8 cellular contexts compared by ENCODE assay signal in the genomic region with DNA sequence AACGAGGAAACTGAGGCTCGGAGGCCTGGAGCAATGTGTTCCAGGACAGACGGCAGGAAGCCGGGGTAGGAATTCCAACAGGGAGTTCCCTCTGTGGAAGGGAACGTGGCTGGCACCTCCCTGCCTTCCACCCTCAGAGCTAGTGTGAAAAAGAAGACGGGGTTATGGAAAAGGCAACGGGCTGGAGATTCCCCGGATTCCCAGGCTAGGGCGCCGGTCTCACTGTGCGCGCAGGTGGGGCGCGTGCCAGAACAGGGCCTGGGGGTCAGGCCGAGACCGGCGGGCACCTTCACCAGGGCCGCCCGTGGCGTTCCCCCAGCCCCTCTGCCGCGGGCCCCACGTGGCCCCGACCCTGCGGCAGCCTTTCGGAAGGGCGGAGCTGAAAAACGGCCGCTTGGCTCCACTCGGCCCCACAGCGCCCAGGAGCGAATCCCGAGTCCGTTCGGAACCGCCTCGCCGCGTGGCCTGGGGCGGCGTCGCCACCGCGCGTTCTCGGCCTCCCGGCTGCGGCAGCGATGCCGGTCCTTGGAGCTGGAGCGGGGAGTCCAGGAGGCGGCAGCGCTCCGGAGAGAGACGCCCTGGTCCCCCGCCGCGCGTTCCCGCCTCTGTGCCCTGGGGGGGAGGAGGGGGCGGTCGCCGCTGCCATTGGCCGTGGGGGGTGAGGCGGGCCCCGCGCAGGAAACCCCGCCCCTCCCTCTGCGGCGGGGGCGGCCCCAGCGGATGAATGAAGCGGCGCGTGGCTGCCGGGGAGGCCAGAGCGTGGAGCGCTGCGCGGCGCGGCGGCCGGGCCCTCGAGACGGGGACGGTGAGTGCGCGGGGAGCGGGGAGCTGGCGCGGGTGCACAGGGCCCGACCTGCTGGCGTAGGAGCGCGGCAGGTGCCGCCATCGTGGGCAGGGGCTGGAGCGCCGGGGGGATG. TPM values are rescaled to one million over a fixed set of nuclear protein-coding genes. Genes with fewer than 3 reads are reported as not detected.
DNase-seq lines count a peak whose midpoint lies in the region; ATAC-seq and TF ChIP-seq lines count a peak whose summit lies in the region.

A gene with protein sequence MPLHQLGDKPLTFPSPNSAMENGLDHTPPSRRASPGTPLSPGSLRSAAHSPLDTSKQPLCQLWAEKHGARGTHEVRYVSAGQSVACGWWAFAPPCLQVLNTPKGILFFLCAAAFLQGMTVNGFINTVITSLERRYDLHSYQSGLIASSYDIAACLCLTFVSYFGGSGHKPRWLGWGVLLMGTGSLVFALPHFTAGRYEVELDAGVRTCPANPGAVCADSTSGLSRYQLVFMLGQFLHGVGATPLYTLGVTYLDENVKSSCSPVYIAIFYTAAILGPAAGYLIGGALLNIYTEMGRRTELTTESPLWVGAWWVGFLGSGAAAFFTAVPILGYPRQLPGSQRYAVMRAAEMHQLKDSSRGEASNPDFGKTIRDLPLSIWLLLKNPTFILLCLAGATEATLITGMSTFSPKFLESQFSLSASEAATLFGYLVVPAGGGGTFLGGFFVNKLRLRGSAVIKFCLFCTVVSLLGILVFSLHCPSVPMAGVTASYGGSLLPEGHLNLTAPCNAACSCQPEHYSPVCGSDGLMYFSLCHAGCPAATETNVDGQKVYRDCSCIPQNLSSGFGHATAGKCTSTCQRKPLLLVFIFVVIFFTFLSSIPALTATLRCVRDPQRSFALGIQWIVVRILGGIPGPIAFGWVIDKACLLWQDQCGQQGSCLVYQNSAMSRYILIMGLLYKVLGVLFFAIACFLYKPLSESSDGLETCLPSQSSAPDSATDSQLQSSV (plus strand): TSS at position 755 of the 917 bp plus-strand sequence. CDS start 13,952 bp downstream, outside the sequence.

- peaks cover 88% of the 10 kb centered on the region for H3K27me3 ChIP-seq in neural progenitor cell

- peaks cover 3% of the 10 kb centered on the region for H3K4me1 Mint-ChIP-seq in activated T-helper 17 cell treated with anti-CD3 and anti-CD28 coated beads, Interleukin-2, amount 50 U/mL, for 72 hours
- H3K4me1 Mint-ChIP-seq in neural progenitor cell: peaks cover 10% of the 10 kb centered on the region

- peaks cover 10% of the 10 kb centered on the region for H3F3A ChIP-seq in neural progenitor cell (ENCODE audit: low read depth)

- TF ChIP-seq EP300 in Ishikawa (IDR thresholded peaks at IDR 0.05; ENCODE audit: borderline replicate concordance): no peak

- peak within 1 kb of the TSS; percentile 98 for H3K4me2 ChIP-seq in neural progenitor cell

- H2AFZ ChIP-seq in neural progenitor cell (replicated peaks): peak within 1 kb of the TSS; percentile 83

- no peak within 1 kb of the TSS for H3K27ac ChIP-seq in neural progenitor cell
- H3K27ac ChIP-seq in temporal lobe (ENCODE audit: low read depth, low read length): peak within 1 kb of the TSS; percentile 2

- H3K4me1 ChIP-seq in neural progenitor cell: peaks cover 8% of the 10 kb centered on the region

- no peak within 1 kb of the TSS for H3K9ac ChIP-seq in neural progenitor cell

- H3K36me3 ChIP-seq in neural progenitor cell: no peaks in the 10 kb centered on the region

- H3K9me3 Mint-ChIP-seq in activated T-helper 17 cell treated with anti-CD3 and anti-CD28 coated beads, Interleukin-2, amount 50 U/mL, for 72 hours: no peaks in the 10 kb centered on the region
- no peaks in the 10 kb centered on the region for H3K9me3 Mint-ChIP-seq in neural progenitor cell

- no peak for TF ChIP-seq RAD21 in Ishikawa (IDR thresholded peaks at IDR 0.05; ENCODE audit: low read depth)

- H3K27ac Mint-ChIP-seq in activated T-helper 17 cell treated with anti-CD3 and anti-CD28 coated beads, Interleukin-2, amount 50 U/mL, for 72 hours: no peak within 1 kb of the TSS
- no peak within 1 kb of the TSS for H3K27ac Mint-ChIP-seq in neural progenitor cell

- peaks cover 29% of the 10 kb centered on the region for H4K20me1 ChIP-seq in neural progenitor cell (ENCODE audit: low read depth)

- no peaks in the 10 kb centered on the region for H3K36me3 Mint-ChIP-seq in activated T-helper 17 cell treated with anti-CD3 and anti-CD28 coated beads, Interleukin-2, amount 50 U/mL, for 72 hours (ENCODE audit: low read depth)
- H3K36me3 Mint-ChIP-seq in neural progenitor cell: no peaks in the 10 kb centered on the region

- H3K4me3 Mint-ChIP-seq in activated T-helper 17 cell treated with anti-CD3 and anti-CD28 coated beads, Interleukin-2, amount 50 U/mL, for 72 hours: peak within 1 kb of the TSS; percentile 71
- H3K4me3 Mint-ChIP-seq in neural progenitor cell: peak within 1 kb of the TSS; percentile 81

- no peaks in the 10 kb centered on the region for H3K27me3 Mint-ChIP-seq in activated T-helper 17 cell treated with anti-CD3 and anti-CD28 coated beads, Interleukin-2, amount 50 U/mL, for 72 hours
- peaks cover 37% of the 10 kb centered on the region for H3K27me3 Mint-ChIP-seq in neural progenitor cell (ENCODE audit: insufficient read depth, low read depth)

- no peaks in the 10 kb centered on the region for H3K79me2 ChIP-seq in neural progenitor cell (ENCODE audit: low read depth)

- DNase-seq in COLO668 (lab: John Stamatoyannopoulos, UW; ENCODE audit: unreplicated experiment) (peak; percentile 94), RKO (ENCODE audit: low spot score) (peak; percentile 87), fibroblast of villous mesenchyme (ENCODE audit: low read depth) (peak; percentile 54), neural progenitor cell (ENCODE audit: low spot score) (peak; percentile 76)

- no peak for TF ChIP-seq CTCF in fibroblast of villous mesenchyme (IDR thresholded peaks at IDR 0.05; ENCODE audit: insufficient read depth, low read depth, low read length)
- TF ChIP-seq CTCF in neural progenitor cell (IDR thresholded peaks at IDR 0.05): no peak

- H3K4me3 ChIP-seq in fibroblast of villous mesenchyme (ENCODE audit: low read depth, low read length): peak within 1 kb of the TSS; percentile 55
- H3K4me3 ChIP-seq in neural progenitor cell: peak within 1 kb of the TSS; percentile 64

- no peaks in the 10 kb centered on the region for H3K9me3 ChIP-seq in neural progenitor cell (ENCODE audit: low read depth)

- peak; percentile 51 for ATAC-seq in GM21423 (IDR thresholded peaks at IDR 0.05; ENCODE audit: unreplicated experiment)
- peak; percentile 92 for ATAC-seq in activated T-helper 17 cell treated with anti-CD3 and anti-CD28 coated beads, Interleukin-2, amount 50 U/mL, for 72 hours (replicated peaks)

TF ChIP-seq in Ishikawa, 13 proteins besides CTCF, POLR2A, EP300 and RAD21:
- TF ChIP-seq ZBTB7A (IDR thresholded peaks at IDR 0.05; ENCODE audit: low read depth) (0 out of 2 replicates have a peak, but pooled peaks have one; percentile 3), CEBPB (IDR thresholded peaks at IDR 0.05) (no peak), NFIC (IDR thresholded peaks at IDR 0.05) (no peak), MAX (IDR thresholded peaks at IDR 0.05) (peak; percentile 81), TEAD4 (IDR thresholded peaks at IDR 0.05) (no peak), TAF1 (IDR thresholded peaks at IDR 0.05; ENCODE audit: low read depth) (no peak), REST (IDR thresholded peaks at IDR 0.05; ENCODE audit: low read depth) (no peak), CREB1 (IDR thresholded peaks at IDR 0.05; ENCODE audit: low read depth) (no peak), EGR1 (IDR thresholded peaks at IDR 0.05) (peak; percentile 43; the same call in 1 of the 2 replicates), FOXM1 (IDR thresholded peaks at IDR 0.05; ENCODE audit: borderline replicate concordance, low read depth) (no peak), YY1 (IDR thresholded peaks at IDR 0.05; ENCODE audit: low read depth) (0 out of 2 replicates have a peak, but pooled peaks have one; percentile 3), TCF12 (IDR thresholded peaks at IDR 0.05; ENCODE audit: low read depth) (0 out of 2 replicates have a peak, but pooled peaks have one; percentile 11)
- TF ChIP-seq, protein P1, sequence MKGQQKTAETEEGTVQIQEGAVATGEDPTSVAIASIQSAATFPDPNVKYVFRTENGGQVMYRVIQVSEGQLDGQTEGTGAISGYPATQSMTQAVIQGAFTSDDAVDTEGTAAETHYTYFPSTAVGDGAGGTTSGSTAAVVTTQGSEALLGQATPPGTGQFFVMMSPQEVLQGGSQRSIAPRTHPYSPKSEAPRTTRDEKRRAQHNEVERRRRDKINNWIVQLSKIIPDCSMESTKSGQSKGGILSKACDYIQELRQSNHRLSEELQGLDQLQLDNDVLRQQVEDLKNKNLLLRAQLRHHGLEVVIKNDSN (IDR thresholded peaks at IDR 0.05): 0 out of 2 replicates have a peak, but pooled peaks have one; percentile 3

RNA-seq across cellular contexts. Expression of the gene that starts here (rescaled TPM):
- 10 to 100 TPM; 41.1 to 53.6 TPM for total RNA-seq in activated T-helper 17 cell treated with anti-CD3 and anti-CD28 coated beads, Interleukin-2, amount 50 U/mL, for 72 hours
- 0.97 and 3.0 TPM in 2 replicates for total RNA-seq in fibroblast of villous mesenchyme
- total RNA-seq in neural progenitor cell (ENCODE audit: low replicate concordance): 0.88 and 3.1 TPM in 2 replicates
- 1.7 TPM for total RNA-seq in temporal lobe

Comparison
In these comparisons a context has a peak if more than half of its experiments do, and no peak if none do; other contexts are left out.
1. RNA of the gene that starts here (total RNA-seq): 41.1 to 53.6 TPM in activated T-helper 17 cell treated with anti-CD3 and anti-CD28 coated beads, Interleukin-2, amount 50 U/mL, for 72 hours; 0.97 to 3.0 TPM in fibroblast of villous mesenchyme, 1.7 TPM in temporal lobe (single experiment) and 0.88 to 3.1 TPM in neural progenitor cell; every median in the first group is over 10 times any median in the second.
2. Peak in every context shown above with its lines, with median percentiles within 50 percentile points of each other: DNase-seq.